18 cellular contexts compared by ENCODE assay signal in the genomic region with DNA sequence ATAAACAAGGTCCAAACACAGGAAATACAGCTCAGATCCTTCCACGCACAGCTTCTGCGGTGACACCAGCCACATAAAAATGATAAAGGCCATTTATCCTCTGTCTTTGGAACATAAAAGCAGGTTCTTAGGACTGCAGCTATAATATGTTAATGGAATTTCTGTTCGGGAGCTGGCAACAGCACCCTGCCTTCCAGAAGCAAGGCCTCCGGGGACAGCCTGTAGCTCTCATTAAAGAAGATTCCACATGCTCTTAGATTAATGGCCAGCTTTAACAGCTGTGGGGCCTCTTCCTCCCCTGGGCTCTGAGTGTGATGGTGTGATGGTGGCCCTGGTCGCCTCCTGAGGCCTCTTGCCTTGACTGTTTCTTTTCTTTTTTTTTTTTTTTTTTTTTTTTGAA.
DNase-seq lines count a peak whose midpoint lies in the region; ATAC-seq lines count a peak whose summit lies in the region.
"Had no signal": no experiment of that assay in that cellular context is flagged by ENCODE, and none has a peak within 500 bp of the region (broad histone marks: within the 10 kb centered on the region; RNA-seq: fewer than 3 reads in every experiment).

No MANE protein-coding gene starts in this region.

- no peaks in the 10 kb centered on the region for H3K36me3 Mint-ChIP-seq in immature natural killer cell

- H3K27me3 Mint-ChIP-seq in stimulated activated naive CD8-positive, alpha-beta T cell treated with anti-CD3 and anti-CD28 coated beads, Interleukin-15, amount 100 ng/mL, for 72 hours = peaks cover 8% of the 10 kb centered on the region
- H3K27me3 Mint-ChIP-seq in immature natural killer cell (ENCODE audit: low read depth in 3 of 3) = peaks cover 2 to 5% (median 3%) of the 10 kb centered on the region in 3 donors
- H3K27me3 Mint-ChIP-seq: CD4-positive, alpha-beta T cell had no signal

- H3K27ac Mint-ChIP-seq in stimulated activated naive CD8-positive, alpha-beta T cell treated with anti-CD3 and anti-CD28 coated beads, Interleukin-15, amount 100 ng/mL, for 72 hours = peak overlapping the region; percentile 8 to 42
- no peak overlapping the region for H3K27ac Mint-ChIP-seq in immature natural killer cell
- H3K27ac Mint-ChIP-seq: CD4-positive, alpha-beta T cell; GM23338; HFFc6; IgD-negative memory B cell had no signal

- H3K9me3 Mint-ChIP-seq in stimulated activated naive CD8-positive, alpha-beta T cell treated with anti-CD3 and anti-CD28 coated beads, Interleukin-15, amount 100 ng/mL, for 72 hours = no peaks in the 10 kb centered on the region
- peaks cover 0 to 1% (median 0%) of the 10 kb centered on the region in 6 donors for H3K9me3 Mint-ChIP-seq in immature natural killer cell
- H3K9me3 Mint-ChIP-seq: CD4-positive, alpha-beta T cell; GM23338; HFFc6; IgD-negative memory B cell had no signal

- DNase-seq in stimulated activated naive CD8-positive, alpha-beta T cell treated with anti-CD3 and anti-CD28 coated beads, Interleukin-15, amount 100 ng/mL, for 72 hours = no peak
- DNase-seq in stimulated activated naive CD8-positive, alpha-beta T cell treated with anti-CD3 and anti-CD28 coated beads, Interleukin-15, Interleukin-2, amounts not matched to agents 100 U/mL and 50 U/mL, for 24 hours = no peak
- DNase-seq in NCI-H82 (lab: John Stamatoyannopoulos, UW) (peak; percentile 85), left kidney (ENCODE audit: low read depth, low spot score) (peak; percentile 55), immature natural killer cell (no peak)
- DNase-seq: ACHN; BE2C; Caco-2; CD4-positive, alpha-beta T cell; DMS153; DMS79; GDM1; HFFc6 had no signal

- no peaks in the 10 kb centered on the region for H3K4me1 Mint-ChIP-seq in stimulated activated naive CD8-positive, alpha-beta T cell treated with anti-CD3 and anti-CD28 coated beads, Interleukin-15, amount 100 ng/mL, for 72 hours
- no peaks in the 10 kb centered on the region for H3K4me1 Mint-ChIP-seq in immature natural killer cell

- no peak for ATAC-seq in stimulated activated naive CD8-positive, alpha-beta T cell treated with anti-CD3 and anti-CD28 coated beads, Interleukin-15, amount 100 ng/mL, for 72 hours
- ATAC-seq in stimulated activated naive CD8-positive, alpha-beta T cell treated with anti-CD3 and anti-CD28 coated beads, Interleukin-15, Interleukin-2, amounts not matched to agents 100 U/mL and 50 U/mL, for 24 hours = no peak
- ATAC-seq in GM19467 (IDR thresholded peaks at IDR 0.05; ENCODE audit: unreplicated experiment) = no peak
- ATAC-seq: GM23338, HCT116, HepG2 had no signal

- no peak overlapping the region for H3K4me3 Mint-ChIP-seq in stimulated activated naive CD8-positive, alpha-beta T cell treated with anti-CD3 and anti-CD28 coated beads, Interleukin-15, amount 100 ng/mL, for 72 hours
- H3K4me3 Mint-ChIP-seq in immature natural killer cell = no peak overlapping the region
- H3K4me3 Mint-ChIP-seq: CD4-positive, alpha-beta T cell; GM23338; HFFc6; IgD-negative memory B cell had no signal

Comparison
In these comparisons a context has a peak if more than half of its experiments do, and no peak if none do; other contexts are left out.
1. DNase-seq: peak in NCI-H82 (single experiment) and left kidney (single experiment); none in stimulated activated naive CD8-positive, alpha-beta T cell treated with anti-CD3 and anti-CD28 coated beads, Interleukin-15, amount 100 ng/mL, for 72 hours (0 of 2), stimulated activated naive CD8-positive, alpha-beta T cell treated with anti-CD3 and anti-CD28 coated beads, Interleukin-15, Interleukin-2, amounts not matched to agents 100 U/mL and 50 U/mL, for 24 hours (single experiment) and immature natural killer cell (0 of 3).
2. H3K27ac Mint-ChIP-seq: peak in stimulated activated naive CD8-positive, alpha-beta T cell treated with anti-CD3 and anti-CD28 coated beads, Interleukin-15, amount 100 ng/mL, for 72 hours (2 of 2); none in immature natural killer cell (0 of 6).